Comparison of ENCODE assay signal across 32 cellular contexts in genomic region chr6:158503222-158503621, GRCh38. TPM values are rescaled to one million over a fixed set of nuclear protein-coding genes. Genes with fewer than 3 reads are reported as not detected.
DNase-seq lines count a peak whose midpoint lies in the region; ATAC-seq and TF ChIP-seq lines count a peak whose summit lies in the region.
"Had no signal": no experiment of that assay in that cellular context is flagged by ENCODE, and none has a peak within 500 bp of the region (broad histone marks: within the 10 kb centered on the region; RNA-seq: fewer than 3 reads in every experiment).

No MANE protein-coding gene starts in this region.

- no peaks in the 10 kb centered on the region for H3K9me3 Mint-ChIP-seq in CD4-positive, CD25-positive, alpha-beta regulatory T cell
- H3K9me3 Mint-ChIP-seq in Calu3 (ENCODE audit: low read depth, unreplicated experiment) (no peaks in the 10 kb centered on the region), endodermal cell (no peaks in the 10 kb centered on the region)

- TF ChIP-seq CTCF in Calu3 (IDR thresholded peaks at IDR 0.05; ENCODE audit: unreplicated experiment) (no peak), endodermal cell (conservative IDR thresholded peaks at IDR 0.05) (no peak)

- H3K9me3 ChIP-seq in CD4-positive, CD25-positive, alpha-beta regulatory T cell (ENCODE audit: control insufficient read depth in 2 of 2, low read length in 2 of 2), result no peaks in the 10 kb centered on the region
- H3K9me3 ChIP-seq in endodermal cell (ENCODE audit: control insufficient read depth, low read length), result no peaks in the 10 kb centered on the region
- H3K9me3 ChIP-seq: A549; BLaER1 treated with 17β-estradiol and CSF1 and Interleukin-3, amounts not matched to agents 10 nM and 100 nM had no signal

- no peak overlapping the region for H3K27ac ChIP-seq in CD4-positive, CD25-positive, alpha-beta regulatory T cell (ENCODE audit: insufficient read depth, low read length, poor library complexity, severe bottlenecking)
- H3K27ac ChIP-seq in endodermal cell (ENCODE audit: low read depth, low read length), result no peak overlapping the region
- H3K27ac ChIP-seq: A549; BLaER1 treated with 17β-estradiol and CSF1 and Interleukin-3, amounts not matched to agents 10 nM and 100 nM; HL-60; KMS-11; RWPE1 had no signal

- CTCF ChIA-PET in Calu3 (lab: Charles Lee), result no interaction called here

- H3K27ac Mint-ChIP-seq in CD4-positive, CD25-positive, alpha-beta regulatory T cell, result peak overlapping the region in 2 of 3 donors; percentile 46 to 80
- H3K27ac Mint-ChIP-seq in Calu3 (ENCODE audit: unreplicated experiment), result peak overlapping the region; percentile 11
- no peak overlapping the region for H3K27ac Mint-ChIP-seq in endodermal cell

- intact Hi-C loops in Calu3 (cut with micrococcal nuclease; ENCODE audit: unreplicated experiment) (no loop called here), sciatic nerve (cut with DNase I) (no loop called here)

- H3K9ac ChIP-seq in endodermal cell (ENCODE audit: extremely low read depth, low read length, poor library complexity, severe bottlenecking), result no peak overlapping the region
- H3K9ac ChIP-seq: BLaER1 treated with 17β-estradiol and CSF1 and Interleukin-3, amounts not matched to agents 10 nM and 100 nM; KMS-11 had no signal

- BruUV-seq in Calu3 (replicated peaks; lab: Mats Ljungman, UMichigan), result no TSS peak

- no peak overlapping the region for H3K4me3 ChIP-seq in CD4-positive, CD25-positive, alpha-beta regulatory T cell (ENCODE audit: low read depth, low read length)
- no peak overlapping the region for H3K4me3 ChIP-seq in endodermal cell (ENCODE audit: low read length)
- H3K4me3 ChIP-seq: A549; BLaER1 treated with 17β-estradiol and CSF1 and Interleukin-3, amounts not matched to agents 10 nM and 100 nM; GM12878 had no signal

- H3K4me1 Mint-ChIP-seq in CD4-positive, CD25-positive, alpha-beta regulatory T cell, result peaks cover 0 to 3% (median 1%) of the 10 kb centered on the region in 4 donors
- H3K4me1 Mint-ChIP-seq in Calu3 (ENCODE audit: low read depth, unreplicated experiment), result no peaks in the 10 kb centered on the region
- H3K4me1 Mint-ChIP-seq in endodermal cell, result peaks cover 4% of the 10 kb centered on the region

- DNase-seq in CD4-positive, CD25-positive, alpha-beta regulatory T cell, result no peak
- DNase-seq in Calu3 (no peak), endodermal cell (peak; percentile 35), sciatic nerve (ENCODE audit: low spot score) (no peak), iPS-NIHi11 (ENCODE audit: low spot score) (no peak), NCI-H2081 treated with DMSO at 0.1 percent for 48 hours (lab: John Stamatoyannopoulos, UW) (no peak)
- DNase-seq: AML-193; CD4-positive, alpha-beta memory T cell; COR-L47; DMS 273 treated with DMSO at 0.1 percent for 48 hours; DMS79; EL; GDM1; GOT3; HCEC 1CT; NCI-H1048; NCI-H1417; NCI-H1694; NCI-H2029 treated with DMSO at 0.1 percent for 48 hours; NCI-H2227 treated with DMSO at 0.1 percent for 48 hours; NCI-H510A; NCI-H69; SHP77 treated with DMSO at 0.1 percent for 48 hours had no signal

- WGBS in endodermal cell (ENCODE audit: insufficient coverage in 1 of 2, insufficient read length in 1 of 2), 2 experiments, result 92 to 100% methylated on average over 3 to 7 of the region's 7 CpGs

- peaks cover 65% of the 10 kb centered on the region for H3K36me3 Mint-ChIP-seq in CD4-positive, CD25-positive, alpha-beta regulatory T cell
- peaks cover 14% of the 10 kb centered on the region for H3K36me3 Mint-ChIP-seq in Calu3 (ENCODE audit: insufficient read depth, unreplicated experiment)
- H3K36me3 Mint-ChIP-seq in endodermal cell (ENCODE audit: low read depth), result peaks cover 73% of the 10 kb centered on the region

- H3K27me3 ChIP-seq in CD4-positive, CD25-positive, alpha-beta regulatory T cell (ENCODE audit: control insufficient read depth, insufficient read depth, low read length), result no peaks in the 10 kb centered on the region
- H3K27me3 ChIP-seq in endodermal cell (ENCODE audit: control insufficient read depth, insufficient read depth, low read length, poor library complexity, severe bottlenecking), result no peaks in the 10 kb centered on the region
- H3K27me3 ChIP-seq: BLaER1 treated with 17β-estradiol and CSF1 and Interleukin-3, amounts not matched to agents 10 nM and 100 nM had no signal

- no peak for ATAC-seq in CD4-positive, CD25-positive, alpha-beta regulatory T cell (ENCODE audit: low read depth in 2 of 2)
- ATAC-seq in sciatic nerve, result peak; percentile 20
- no peak for ATAC-seq in HG03108 (IDR thresholded peaks at IDR 0.05; ENCODE audit: unreplicated experiment)
- ATAC-seq: A549, GM12878, Panc1 had no signal

- H3K4me1 ChIP-seq in CD4-positive, CD25-positive, alpha-beta regulatory T cell (ENCODE audit: control insufficient read depth, insufficient read depth, low read length, poor library complexity, severe bottlenecking), result no peaks in the 10 kb centered on the region
- H3K4me1 ChIP-seq in endodermal cell (ENCODE audit: control insufficient read depth, insufficient read depth, low read length), result no peaks in the 10 kb centered on the region
- H3K4me1 ChIP-seq: A549 had no signal

- H3K36me3 ChIP-seq in CD4-positive, CD25-positive, alpha-beta regulatory T cell (ENCODE audit: control insufficient read depth, insufficient read depth, low read length), result peaks cover 40% of the 10 kb centered on the region
- H3K36me3 ChIP-seq in endodermal cell (ENCODE audit: control insufficient read depth, insufficient read depth, low read length), result peaks cover 52% of the 10 kb centered on the region

- no peaks in the 10 kb centered on the region for H3K27me3 Mint-ChIP-seq in CD4-positive, CD25-positive, alpha-beta regulatory T cell
- H3K27me3 Mint-ChIP-seq in Calu3 (ENCODE audit: unreplicated experiment) (no peaks in the 10 kb centered on the region), endodermal cell (ENCODE audit: insufficient read depth) (no peaks in the 10 kb centered on the region)
- H3K27me3 Mint-ChIP-seq: CD4-positive, alpha-beta memory T cell; IgD-negative memory B cell had no signal

- H3K4me3 Mint-ChIP-seq in CD4-positive, CD25-positive, alpha-beta regulatory T cell, result peak overlapping the region in 1 of 4 donors; percentile 66
- H3K4me3 Mint-ChIP-seq in Calu3 (ENCODE audit: low read depth, unreplicated experiment) (no peak overlapping the region), endodermal cell (no peak overlapping the region)
- H3K4me3 Mint-ChIP-seq: CD4-positive, alpha-beta memory T cell; IgD-negative memory B cell had no signal

RNA-seq across cellular contexts. Expression of gene TMEM181, which starts 56.7 kb away (rescaled TPM):
- 21.2 TPM for total RNA-seq in CD4-positive, CD25-positive, alpha-beta regulatory T cell
- polyA plus RNA-seq in CD4-positive, CD25-positive, alpha-beta regulatory T cell, result 1 to 10 TPM; 4.9 to 5.7 (median 5.5) TPM
- total RNA-seq in Calu3 (2022) (42.9 and 48.7 TPM in 2 replicates), endodermal cell (10 to 100 TPM; 21.2 to 21.8 TPM), sciatic nerve (18.4 TPM)
- polyA plus RNA-seq in endodermal cell (2013, experiment 1 of 2), result 20.7 TPM
- 18.7 TPM for polyA plus RNA-seq in endodermal cell (2013, experiment 2 of 2)
